Comparison of ENCODE assay signal across 32 cellular contexts in the genomic region with DNA sequence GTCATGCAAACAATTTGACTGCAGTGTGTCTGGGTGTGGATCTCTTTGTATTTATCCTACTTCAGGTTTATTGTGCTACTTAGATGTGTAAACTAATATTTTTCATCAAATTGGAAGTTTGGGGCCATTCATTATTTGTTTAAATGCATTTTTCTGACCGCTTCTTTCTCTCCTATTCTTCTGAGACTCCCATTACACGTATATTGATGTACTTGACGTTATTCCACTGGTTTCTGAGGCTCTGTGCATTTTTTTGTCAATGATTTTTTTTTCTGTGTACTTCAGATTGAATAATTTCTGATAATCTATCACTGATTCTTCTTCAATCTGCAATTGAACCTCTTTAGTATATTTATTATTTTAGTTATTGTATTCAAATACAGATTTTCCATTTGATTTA.
"Had no signal": no experiment of that assay in that cellular context is flagged by ENCODE, and none has a peak within 500 bp of the region (broad histone marks: within the 10 kb centered on the region; RNA-seq: fewer than 3 reads in every experiment).

No MANE protein-coding gene starts in this region.

- H3K36me3 ChIP-seq: adrenal gland, ascending aorta, brain microvascular endothelial cell, breast epithelium, cardiac muscle cell had no signal

- H3K4me1 ChIP-seq: adrenal gland, ascending aorta, body of pancreas, breast epithelium had no signal

- DNase-seq: activated effector memory CD4-positive, alpha-beta T cell treated with anti-CD3 and anti-CD28 coated beads, Interleukin-2, amount 50 U/mL, for 16 hours; activated effector memory CD4-positive, alpha-beta T cell treated with Interleukin-2 at 50 U/mL for 16 hours; activated gamma-delta T cell; activated gamma-delta T cell treated with Interleukin-2 at 50 U/mL for 16 hours; activated naive CD4-positive, alpha-beta T cell; activated naive CD4-positive, alpha-beta T cell treated with anti-CD3 and anti-CD28 coated beads for 36 hours; activated naive CD4-positive, alpha-beta T cell treated with anti-CD3 and anti-CD28 coated beads, Interleukin-2, amount 10 ng/mL, durations not matched to agents 7 days and 5 days; activated naive CD4-positive, alpha-beta T cell treated with anti-CD3 and anti-CD28 coated beads, Interleukin-2, amount 50 U/mL, for 16 hours; activated naive CD4-positive, alpha-beta T cell treated with Interleukin-2 at 50 U/mL for 16 hours; activated naive CD8-positive, alpha-beta T cell treated with anti-CD3 and anti-CD28 coated beads for 36 hours; activated naive CD8-positive, alpha-beta T cell treated with anti-CD3 and anti-CD28 coated beads, Interleukin-2, amount 10 ng/mL, durations not matched to agents 7 days and 5 days; activated naive CD8-positive, alpha-beta T cell treated with anti-CD3 and anti-CD28 coated beads, Interleukin-2, amount 50 U/mL, for 24 hours; activated T-cell treated with anti-CD3 and anti-CD28 coated beads for 4 hours; activated T-cell treated with anti-CD3 and anti-CD28 coated beads, Interleukin-2, amount 50 U/mL, for 1 hour; activated T-cell treated with anti-CD3 and anti-CD28 coated beads, Interleukin-2, amount 50 U/mL, for 24 hours; activated T-cell treated with anti-CD3 and anti-CD28 coated beads, Interleukin-2, amount 50 U/mL, for 4 hours; activated T-cell treated with anti-CD3 and anti-CD28 coated beads, Interleukin-2, amount 50 U/mL, for 48 hours; activated T-cell treated with anti-CD3 and anti-CD28 coated beads, Interleukin-2, amount 50 U/mL, for 72 hours; adrenal gland; amniotic stem cell; amygdala; anterior cingulate cortex; aorta; body of pancreas; brain microvascular endothelial cell; central memory CD4-positive, alpha-beta T cell; cerebellar nuclear complex had no signal

- FAIRE-seq: astrocyte, bronchial epithelial cell had no signal

- H3K27me3 ChIP-seq: adrenal gland, ascending aorta, body of pancreas, brain microvascular endothelial cell, breast epithelium, cardiac muscle cell had no signal

- H3K4me3 ChIP-seq: adrenal gland, ascending aorta, body of pancreas, breast epithelium, cardiac muscle cell had no signal

- H3K9me3 ChIP-seq: adrenal gland, ascending aorta, body of pancreas, breast epithelium had no signal

- H3K27ac ChIP-seq: adrenal gland, ascending aorta, body of pancreas, brain microvascular endothelial cell, breast epithelium had no signal
